2 cellular contexts compared by ENCODE assay signal in genomic region chr2:3492951-3493609, GRCh38.
A peak's percentile ranks its signal among the peaks of the same experiment; 100 is the strongest.
TF ChIP-seq lines count a peak whose summit lies in the region.

No MANE protein-coding gene starts in this region.

TF ChIP-seq in IMR-90, 13 proteins besides CTCF, POLR2A, EP300 and RAD21:
- TF ChIP-seq CEBPB (IDR thresholded peaks at IDR 0.05; ENCODE audit: low read depth, low read length) = peak; percentile 99
- TF ChIP-seq CHD1 (IDR thresholded peaks at IDR 0.05; ENCODE audit: low read depth, low read length) = no peak
- peak; percentile 58 for TF ChIP-seq FOS (IDR thresholded peaks at IDR 0.05; ENCODE audit: low read depth, low read length)
- TF ChIP-seq SMC3 (IDR thresholded peaks at IDR 0.05; ENCODE audit: low read depth, low read length) = no peak
- no peak for TF ChIP-seq MXI1 (IDR thresholded peaks at IDR 0.05; ENCODE audit: borderline replicate concordance, low read depth, low read length)
- TF ChIP-seq, protein P1, sequence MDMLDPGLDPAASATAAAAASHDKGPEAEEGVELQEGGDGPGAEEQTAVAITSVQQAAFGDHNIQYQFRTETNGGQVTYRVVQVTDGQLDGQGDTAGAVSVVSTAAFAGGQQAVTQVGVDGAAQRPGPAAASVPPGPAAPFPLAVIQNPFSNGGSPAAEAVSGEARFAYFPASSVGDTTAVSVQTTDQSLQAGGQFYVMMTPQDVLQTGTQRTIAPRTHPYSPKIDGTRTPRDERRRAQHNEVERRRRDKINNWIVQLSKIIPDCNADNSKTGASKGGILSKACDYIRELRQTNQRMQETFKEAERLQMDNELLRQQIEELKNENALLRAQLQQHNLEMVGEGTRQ (IDR thresholded peaks at IDR 0.05; ENCODE audit: low read depth, low read length) = 0 out of 2 replicates have a peak, but pooled peaks have one; percentile 9
- TF ChIP-seq, protein P2, sequence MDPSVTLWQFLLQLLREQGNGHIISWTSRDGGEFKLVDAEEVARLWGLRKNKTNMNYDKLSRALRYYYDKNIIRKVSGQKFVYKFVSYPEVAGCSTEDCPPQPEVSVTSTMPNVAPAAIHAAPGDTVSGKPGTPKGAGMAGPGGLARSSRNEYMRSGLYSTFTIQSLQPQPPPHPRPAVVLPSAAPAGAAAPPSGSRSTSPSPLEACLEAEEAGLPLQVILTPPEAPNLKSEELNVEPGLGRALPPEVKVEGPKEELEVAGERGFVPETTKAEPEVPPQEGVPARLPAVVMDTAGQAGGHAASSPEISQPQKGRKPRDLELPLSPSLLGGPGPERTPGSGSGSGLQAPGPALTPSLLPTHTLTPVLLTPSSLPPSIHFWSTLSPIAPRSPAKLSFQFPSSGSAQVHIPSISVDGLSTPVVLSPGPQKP (IDR thresholded peaks at IDR 0.05; ENCODE audit: borderline replicate concordance, low read depth, low read length) = no peak
- no peak for TF ChIP-seq RFX5 (IDR thresholded peaks at IDR 0.05; ENCODE audit: low read depth, low read length)
- TF ChIP-seq NFE2L2 (IDR thresholded peaks at IDR 0.05; ENCODE audit: low read depth, low read length) = no peak
- TF ChIP-seq MAFK (IDR thresholded peaks at IDR 0.05; ENCODE audit: low read depth, low read length) = no peak
- TF ChIP-seq MAZ (IDR thresholded peaks at IDR 0.05; ENCODE audit: borderline replicate concordance, low read depth, low read length) = no peak; the same call in 1 of the 2 replicates
- peak; percentile 23; the same call in 1 of the 2 replicates for TF ChIP-seq BHLHE40 (IDR thresholded peaks at IDR 0.05; ENCODE audit: low read depth, low read length)
- TF ChIP-seq RCOR1 (IDR thresholded peaks at IDR 0.05; ENCODE audit: insufficient replicate concordance, low read length) = no peak

TF ChIP-seq in HepG2, 621 proteins besides CTCF, POLR2A, EP300 and RAD21 (continues in another document):
- TF ChIP-seq MTA1 (CRISPR knock-in tag; IDR thresholded peaks at IDR 0.05; ENCODE audit: borderline replicate concordance) (peak; percentile 48; the same call in 1 of the 2 replicates), LCORL (IDR thresholded peaks at IDR 0.05) (no peak), LCORL (CRISPR knock-in tag; IDR thresholded peaks at IDR 0.05) (peak; percentile 93), TBL1XR1 (IDR thresholded peaks at IDR 0.05; ENCODE audit: borderline replicate concordance, low read length, partially characterized antibody) (no peak), HMG20B (CRISPR knock-in tag; conservative IDR thresholded peaks at IDR 0.05) (no peak), ZBTB2 (CRISPR knock-in tag; IDR thresholded peaks at IDR 0.05; ENCODE audit: low read depth) (peak; percentile 81; the same call in 1 of the 2 replicates), POLR2AphosphoS2 (IDR thresholded peaks at IDR 0.05; ENCODE audit: low read depth, low read length) (no peak), ZNF558 (CRISPR knock-in tag; IDR thresholded peaks at IDR 0.05; ENCODE audit: borderline replicate concordance) (no peak), RXRB (CRISPR knock-in tag; IDR thresholded peaks at IDR 0.05; ENCODE audit: borderline replicate concordance) (peak; percentile 80), ZNF34 (CRISPR knock-in tag; IDR thresholded peaks at IDR 0.05; ENCODE audit: borderline replicate concordance) (peak; percentile 85), CHD4 (IDR thresholded peaks at IDR 0.05; ENCODE audit: borderline replicate concordance, low read length) (no peak), GABPB1 (CRISPR knock-in tag; IDR thresholded peaks at IDR 0.05) (peak; percentile 40; the same call in 1 of the 2 replicates), SALL1 (CRISPR knock-in tag; IDR thresholded peaks at IDR 0.05) (peak; percentile 79), ELF1 (CRISPR knock-in tag; IDR thresholded peaks at IDR 0.05) (peak; percentile 38; the same call in 1 of the 2 replicates), ATF7 (IDR thresholded peaks at IDR 0.05) (no peak), ATF7 (CRISPR knock-in tag; IDR thresholded peaks at IDR 0.05) (peak; percentile 81; the same call in 1 of the 2 replicates), TBX2 (CRISPR knock-in tag; IDR thresholded peaks at IDR 0.05; ENCODE audit: borderline replicate concordance) (peak; percentile 53; the same call in 1 of the 2 replicates), ZNF160 (CRISPR knock-in tag; IDR thresholded peaks at IDR 0.05) (peak; percentile 7; the same call in 1 of the 2 replicates), FOXC1 (CRISPR knock-in tag; IDR thresholded peaks at IDR 0.05; ENCODE audit: borderline replicate concordance) (0 out of 2 replicates have a peak, but pooled peaks have one; percentile 48), GATAD1 (CRISPR knock-in tag; IDR thresholded peaks at IDR 0.05) (peak; percentile 65), MLX (CRISPR knock-in tag; IDR thresholded peaks at IDR 0.05) (no peak), MTERF4 (CRISPR knock-in tag; IDR thresholded peaks at IDR 0.05) (no peak), ZKSCAN8 (CRISPR knock-in tag; IDR thresholded peaks at IDR 0.05; ENCODE audit: borderline replicate concordance) (0 out of 2 replicates have a peak, but pooled peaks have one; percentile 64), CEBPB (IDR thresholded peaks at IDR 0.05; ENCODE audit: borderline replicate concordance, low read depth, low read length) (peak; percentile 98), ZFX (CRISPR knock-in tag; IDR thresholded peaks at IDR 0.05; ENCODE audit: low read depth) (peak; percentile 75), SOX5 (CRISPR knock-in tag; IDR thresholded peaks at IDR 0.05; ENCODE audit: borderline replicate concordance) (peak; percentile 49; the same call in 1 of the 2 replicates), ZNF782 (CRISPR knock-in tag; IDR thresholded peaks at IDR 0.05; ENCODE audit: borderline replicate concordance) (peak; percentile 63; the same call in 1 of the 2 replicates), HIVEP1 (CRISPR knock-in tag; IDR thresholded peaks at IDR 0.05) (peak; percentile 87)
- TF ChIP-seq, protein P3, sequence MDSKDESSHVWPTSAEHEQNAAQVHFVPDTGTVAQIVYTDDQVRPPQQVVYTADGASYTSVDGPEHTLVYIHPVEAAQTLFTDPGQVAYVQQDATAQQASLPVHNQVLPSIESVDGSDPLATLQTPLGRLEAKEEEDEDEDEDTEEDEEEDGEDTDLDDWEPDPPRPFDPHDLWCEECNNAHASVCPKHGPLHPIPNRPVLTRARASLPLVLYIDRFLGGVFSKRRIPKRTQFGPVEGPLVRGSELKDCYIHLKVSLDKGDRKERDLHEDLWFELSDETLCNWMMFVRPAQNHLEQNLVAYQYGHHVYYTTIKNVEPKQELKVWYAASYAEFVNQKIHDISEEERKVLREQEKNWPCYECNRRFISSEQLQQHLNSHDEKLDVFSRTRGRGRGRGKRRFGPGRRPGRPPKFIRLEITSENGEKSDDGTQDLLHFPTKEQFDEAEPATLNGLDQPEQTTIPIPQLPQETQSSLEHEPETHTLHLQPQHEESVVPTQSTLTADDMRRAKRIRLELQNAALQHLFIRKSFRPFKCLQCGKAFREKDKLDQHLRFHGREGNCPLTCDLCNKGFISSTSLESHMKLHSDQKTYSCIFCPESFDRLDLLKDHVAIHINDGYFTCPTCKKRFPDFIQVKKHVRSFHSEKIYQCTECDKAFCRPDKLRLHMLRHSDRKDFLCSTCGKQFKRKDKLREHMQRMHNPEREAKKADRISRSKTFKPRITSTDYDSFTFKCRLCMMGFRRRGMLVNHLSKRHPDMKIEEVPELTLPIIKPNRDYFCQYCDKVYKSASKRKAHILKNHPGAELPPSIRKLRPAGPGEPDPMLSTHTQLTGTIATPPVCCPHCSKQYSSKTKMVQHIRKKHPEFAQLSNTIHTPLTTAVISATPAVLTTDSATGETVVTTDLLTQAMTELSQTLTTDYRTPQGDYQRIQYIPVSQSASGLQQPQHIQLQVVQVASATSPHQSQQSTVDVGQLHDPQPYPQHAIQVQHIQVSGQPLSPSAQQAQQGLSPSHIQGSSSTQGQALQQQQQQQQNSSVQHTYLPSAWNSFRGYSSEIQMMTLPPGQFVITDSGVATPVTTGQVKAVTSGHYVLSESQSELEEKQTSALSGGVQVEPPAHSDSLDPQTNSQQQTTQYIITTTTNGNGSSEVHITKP (CRISPR knock-in tag; IDR thresholded peaks at IDR 0.05; ENCODE audit: low read depth) = 0 out of 2 replicates have a peak, but pooled peaks have one; percentile 35
- TF ChIP-seq, protein P4, sequence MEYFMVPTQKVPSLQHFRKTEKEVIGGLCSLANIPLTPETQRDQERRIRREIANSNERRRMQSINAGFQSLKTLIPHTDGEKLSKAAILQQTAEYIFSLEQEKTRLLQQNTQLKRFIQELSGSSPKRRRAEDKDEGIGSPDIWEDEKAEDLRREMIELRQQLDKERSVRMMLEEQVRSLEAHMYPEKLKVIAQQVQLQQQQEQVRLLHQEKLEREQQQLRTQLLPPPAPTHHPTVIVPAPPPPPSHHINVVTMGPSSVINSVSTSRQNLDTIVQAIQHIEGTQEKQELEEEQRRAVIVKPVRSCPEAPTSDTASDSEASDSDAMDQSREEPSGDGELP (IDR thresholded peaks at IDR 0.05; ENCODE audit: borderline replicate concordance, low read depth) = peak; percentile 49; the same call in 1 of the 2 replicates
- TF ChIP-seq, protein P5, sequence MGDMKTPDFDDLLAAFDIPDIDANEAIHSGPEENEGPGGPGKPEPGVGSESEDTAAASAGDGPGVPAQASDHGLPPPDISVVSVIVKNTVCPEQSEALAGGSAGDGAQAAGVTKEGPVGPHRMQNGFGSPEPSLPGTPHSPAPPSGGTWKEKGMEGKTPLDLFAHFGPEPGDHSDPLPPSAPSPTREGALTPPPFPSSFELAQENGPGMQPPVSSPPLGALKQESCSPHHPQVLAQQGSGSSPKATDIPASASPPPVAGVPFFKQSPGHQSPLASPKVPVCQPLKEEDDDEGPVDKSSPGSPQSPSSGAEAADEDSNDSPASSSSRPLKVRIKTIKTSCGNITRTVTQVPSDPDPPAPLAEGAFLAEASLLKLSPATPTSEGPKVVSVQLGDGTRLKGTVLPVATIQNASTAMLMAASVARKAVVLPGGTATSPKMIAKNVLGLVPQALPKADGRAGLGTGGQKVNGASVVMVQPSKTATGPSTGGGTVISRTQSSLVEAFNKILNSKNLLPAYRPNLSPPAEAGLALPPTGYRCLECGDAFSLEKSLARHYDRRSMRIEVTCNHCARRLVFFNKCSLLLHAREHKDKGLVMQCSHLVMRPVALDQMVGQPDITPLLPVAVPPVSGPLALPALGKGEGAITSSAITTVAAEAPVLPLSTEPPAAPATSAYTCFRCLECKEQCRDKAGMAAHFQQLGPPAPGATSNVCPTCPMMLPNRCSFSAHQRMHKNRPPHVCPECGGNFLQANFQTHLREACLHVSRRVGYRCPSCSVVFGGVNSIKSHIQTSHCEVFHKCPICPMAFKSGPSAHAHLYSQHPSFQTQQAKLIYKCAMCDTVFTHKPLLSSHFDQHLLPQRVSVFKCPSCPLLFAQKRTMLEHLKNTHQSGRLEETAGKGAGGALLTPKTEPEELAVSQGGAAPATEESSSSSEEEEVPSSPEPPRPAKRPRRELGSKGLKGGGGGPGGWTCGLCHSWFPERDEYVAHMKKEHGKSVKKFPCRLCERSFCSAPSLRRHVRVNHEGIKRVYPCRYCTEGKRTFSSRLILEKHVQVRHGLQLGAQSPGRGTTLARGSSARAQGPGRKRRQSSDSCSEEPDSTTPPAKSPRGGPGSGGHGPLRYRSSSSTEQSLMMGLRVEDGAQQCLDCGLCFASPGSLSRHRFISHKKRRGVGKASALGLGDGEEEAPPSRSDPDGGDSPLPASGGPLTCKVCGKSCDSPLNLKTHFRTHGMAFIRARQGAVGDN (CRISPR knock-in tag; IDR thresholded peaks at IDR 0.05) = peak; percentile 82
- TF ChIP-seq, protein P6, sequence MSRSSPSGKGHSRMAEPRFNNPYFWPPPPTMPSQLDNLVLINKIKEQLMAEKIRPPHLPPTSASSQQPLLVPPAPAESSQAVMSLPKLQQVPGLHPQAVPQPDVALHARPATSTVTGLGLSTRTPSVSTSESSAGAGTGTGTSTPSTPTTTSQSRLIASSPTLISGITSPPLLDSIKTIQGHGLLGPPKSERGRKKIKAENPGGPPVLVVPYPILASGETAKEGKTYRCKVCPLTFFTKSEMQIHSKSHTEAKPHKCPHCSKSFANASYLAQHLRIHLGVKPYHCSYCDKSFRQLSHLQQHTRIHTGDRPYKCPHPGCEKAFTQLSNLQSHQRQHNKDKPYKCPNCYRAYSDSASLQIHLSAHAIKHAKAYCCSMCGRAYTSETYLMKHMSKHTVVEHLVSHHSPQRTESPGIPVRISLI (CRISPR knock-in tag; IDR thresholded peaks at IDR 0.05; ENCODE audit: borderline replicate concordance) = no peak
- TF ChIP-seq, protein P7, sequence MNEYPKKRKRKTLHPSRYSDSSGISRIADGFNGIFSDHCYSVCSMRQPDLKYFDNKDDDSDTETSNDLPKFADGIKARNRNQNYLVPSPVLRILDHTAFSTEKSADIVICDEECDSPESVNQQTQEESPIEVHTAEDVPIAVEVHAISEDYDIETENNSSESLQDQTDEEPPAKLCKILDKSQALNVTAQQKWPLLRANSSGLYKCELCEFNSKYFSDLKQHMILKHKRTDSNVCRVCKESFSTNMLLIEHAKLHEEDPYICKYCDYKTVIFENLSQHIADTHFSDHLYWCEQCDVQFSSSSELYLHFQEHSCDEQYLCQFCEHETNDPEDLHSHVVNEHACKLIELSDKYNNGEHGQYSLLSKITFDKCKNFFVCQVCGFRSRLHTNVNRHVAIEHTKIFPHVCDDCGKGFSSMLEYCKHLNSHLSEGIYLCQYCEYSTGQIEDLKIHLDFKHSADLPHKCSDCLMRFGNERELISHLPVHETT (CRISPR knock-in tag; conservative IDR thresholded peaks at IDR 0.05) = peak; percentile 88; the same call in 1 of the 2 replicates
